ENCODE assay signal across 35 cellular contexts in the genomic region with DNA sequence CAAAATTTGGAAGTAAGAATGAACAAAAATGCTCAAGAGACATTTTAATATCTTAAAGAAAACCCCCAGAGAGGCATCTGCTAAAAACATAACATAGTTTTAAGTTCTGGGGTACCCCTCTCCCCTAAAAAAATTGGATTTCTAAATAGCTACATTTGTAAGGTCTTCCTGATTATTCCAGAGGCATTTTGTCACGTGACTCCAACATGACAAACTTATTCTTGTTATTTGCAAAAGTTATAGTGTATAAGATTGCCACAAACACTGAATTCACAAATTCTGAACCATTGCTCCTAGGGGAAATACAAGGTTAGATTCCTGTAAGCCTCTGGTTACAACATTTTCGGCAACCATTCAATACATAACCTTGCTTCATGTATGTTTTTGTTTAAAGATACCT.
"Had no signal": no experiment of that assay in that cellular context is flagged by ENCODE, and none has a peak within 500 bp of the region (broad histone marks: within the 10 kb centered on the region; RNA-seq: fewer than 3 reads in every experiment).

No MANE protein-coding gene starts in this region.

- DNase-seq: Karpas-422, Kasumi-1, MG63, MM.1S, MV-4-11, NCI-H1048, NCI-H1092, NCI-H1092 treated with DMSO at 0.1 percent for 48 hours, NCI-H1105, NCI-H1105 treated with DMSO at 0.1 percent for 48 hours, NCI-H1417, NCI-H1417 treated with DMSO at 0.1 percent for 48 hours, NCI-H1436, NCI-H1436 treated with DMSO at 0.1 percent for 48 hours, NCI-H146, NCI-H1694, NCI-H1694 treated with DMSO at 0.1 percent for 48 hours, NCI-H187, NCI-H187 treated with DMSO at 0.1 percent for 48 hours, NCI-H1930, NCI-H2029, NCI-H2029 treated with DMSO at 0.1 percent for 48 hours, NCI-H2081, NCI-H2081 treated with DMSO at 0.1 percent for 48 hours, NCI-H2107, NCI-H2171, NCI-H2171 treated with DMSO at 0.1 percent for 48 hours, NCI-H2227 treated with DMSO at 0.1 percent for 48 hours, NCI-H226, NCI-H345, NCI-H446, NCI-H446 treated with DMSO at 0.1 percent for 48 hours, NCI-H510A, NCI-H510A treated with DMSO at 0.1 percent for 48 hours, NCI-H524 had no signal

- H3K36me3 ChIP-seq: MG63 had no signal

- H3K4me3 ChIP-seq: MG63 had no signal

- H3K27me3 ChIP-seq: MG63 had no signal

- H3K9me3 ChIP-seq: MG63 had no signal
